1 cellular context compared by ENCODE assay signal in the genomic region with DNA sequence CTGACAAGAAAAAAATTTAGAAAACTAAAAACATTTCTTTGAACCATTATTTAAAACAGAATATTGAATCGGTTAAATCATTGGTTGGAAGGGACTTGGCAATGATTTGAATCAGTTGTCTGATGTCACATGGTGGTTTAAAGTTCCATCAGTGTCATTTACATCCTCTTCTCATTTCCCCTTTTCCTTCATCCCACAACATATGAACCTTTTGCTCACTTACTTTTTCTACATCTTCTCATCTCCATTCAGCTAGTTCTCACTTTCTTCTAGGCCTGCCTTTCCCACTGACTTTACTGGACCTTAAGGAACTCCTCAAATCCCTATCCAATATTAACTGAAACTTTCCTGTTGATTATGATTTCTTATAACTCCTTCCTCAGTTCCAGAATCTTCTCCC.
TF ChIP-seq lines count a peak whose summit lies in the region.

No MANE protein-coding gene starts in this region.

TF ChIP-seq in WTC11, 78 proteins besides CTCF, POLR2A, EP300 and RAD21 (continued from another document):
- TF ChIP-seq, protein P1, sequence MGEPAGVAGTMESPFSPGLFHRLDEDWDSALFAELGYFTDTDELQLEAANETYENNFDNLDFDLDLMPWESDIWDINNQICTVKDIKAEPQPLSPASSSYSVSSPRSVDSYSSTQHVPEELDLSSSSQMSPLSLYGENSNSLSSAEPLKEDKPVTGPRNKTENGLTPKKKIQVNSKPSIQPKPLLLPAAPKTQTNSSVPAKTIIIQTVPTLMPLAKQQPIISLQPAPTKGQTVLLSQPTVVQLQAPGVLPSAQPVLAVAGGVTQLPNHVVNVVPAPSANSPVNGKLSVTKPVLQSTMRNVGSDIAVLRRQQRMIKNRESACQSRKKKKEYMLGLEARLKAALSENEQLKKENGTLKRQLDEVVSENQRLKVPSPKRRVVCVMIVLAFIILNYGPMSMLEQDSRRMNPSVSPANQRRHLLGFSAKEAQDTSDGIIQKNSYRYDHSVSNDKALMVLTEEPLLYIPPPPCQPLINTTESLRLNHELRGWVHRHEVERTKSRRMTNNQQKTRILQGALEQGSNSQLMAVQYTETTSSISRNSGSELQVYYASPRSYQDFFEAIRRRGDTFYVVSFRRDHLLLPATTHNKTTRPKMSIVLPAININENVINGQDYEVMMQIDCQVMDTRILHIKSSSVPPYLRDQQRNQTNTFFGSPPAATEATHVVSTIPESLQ (CRISPR knock-in tag; IDR thresholded peaks at IDR 0.05): no peak
- TF ChIP-seq, protein P2, sequence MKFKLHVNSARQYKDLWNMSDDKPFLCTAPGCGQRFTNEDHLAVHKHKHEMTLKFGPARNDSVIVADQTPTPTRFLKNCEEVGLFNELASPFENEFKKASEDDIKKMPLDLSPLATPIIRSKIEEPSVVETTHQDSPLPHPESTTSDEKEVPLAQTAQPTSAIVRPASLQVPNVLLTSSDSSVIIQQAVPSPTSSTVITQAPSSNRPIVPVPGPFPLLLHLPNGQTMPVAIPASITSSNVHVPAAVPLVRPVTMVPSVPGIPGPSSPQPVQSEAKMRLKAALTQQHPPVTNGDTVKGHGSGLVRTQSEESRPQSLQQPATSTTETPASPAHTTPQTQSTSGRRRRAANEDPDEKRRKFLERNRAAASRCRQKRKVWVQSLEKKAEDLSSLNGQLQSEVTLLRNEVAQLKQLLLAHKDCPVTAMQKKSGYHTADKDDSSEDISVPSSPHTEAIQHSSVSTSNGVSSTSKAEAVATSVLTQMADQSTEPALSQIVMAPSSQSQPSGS (CRISPR knock-in tag; IDR thresholded peaks at IDR 0.05; ENCODE audit: borderline replicate concordance, low read depth): no peak
- TF ChIP-seq CREB1 (CRISPR knock-in tag; IDR thresholded peaks at IDR 0.05) (no peak), ETV6 (CRISPR knock-in tag; IDR thresholded peaks at IDR 0.05) (no peak), TP53 (CRISPR knock-in tag; IDR thresholded peaks at IDR 0.05) (no peak)
- TF ChIP-seq, protein P3, sequence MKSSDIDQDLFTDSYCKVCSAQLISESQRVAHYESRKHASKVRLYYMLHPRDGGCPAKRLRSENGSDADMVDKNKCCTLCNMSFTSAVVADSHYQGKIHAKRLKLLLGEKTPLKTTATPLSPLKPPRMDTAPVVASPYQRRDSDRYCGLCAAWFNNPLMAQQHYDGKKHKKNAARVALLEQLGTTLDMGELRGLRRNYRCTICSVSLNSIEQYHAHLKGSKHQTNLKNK (CRISPR knock-in tag; IDR thresholded peaks at IDR 0.05): no peak
